9 cellular contexts compared by ENCODE assay signal in the genomic region with DNA sequence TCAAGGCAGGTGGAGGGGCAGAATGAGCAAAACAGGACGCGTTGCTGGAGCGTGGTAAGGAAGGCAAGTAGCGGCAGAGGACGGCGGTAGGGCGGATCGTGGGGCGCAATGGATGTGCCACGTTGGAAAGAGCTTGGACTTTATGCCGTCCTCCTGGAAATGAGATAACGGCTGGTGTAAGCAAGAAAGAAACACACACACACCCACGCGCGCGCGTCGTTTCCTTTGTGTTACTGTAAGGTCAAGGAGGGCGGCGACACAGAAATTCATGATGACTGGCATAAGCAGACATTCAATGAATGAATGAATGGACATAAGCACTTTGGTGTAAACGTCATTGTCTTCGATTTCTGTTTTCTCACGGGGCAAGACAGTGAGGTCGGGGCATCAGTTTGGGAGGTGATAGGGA. TPM values are rescaled to one million over a fixed set of nuclear protein-coding genes. Genes with fewer than 3 reads are reported as not detected.
A peak's percentile ranks its signal among the peaks of the same experiment; 100 is the strongest.
DNase-seq lines count a peak whose midpoint lies in the region; ATAC-seq, FAIRE-seq and TF ChIP-seq lines count a peak whose summit lies in the region.
"Had no signal": no experiment of that assay in that cellular context is flagged by ENCODE, and none has a peak within 500 bp of the region (broad histone marks: within the 10 kb centered on the region; RNA-seq: fewer than 3 reads in every experiment).

No MANE protein-coding gene starts in this region.

- H3K27me3 ChIP-seq in GM12878 (replicated peaks in 1 of 2; ENCODE audit: control insufficient read depth in 2 of 2, insufficient read depth in 2 of 2, low read length in 1 of 2), result no peaks in the 10 kb centered on the region
- H3K27me3 ChIP-seq: BLaER1 had no signal

- H3K9me3 ChIP-seq in GM12878 (replicated peaks; ENCODE audit: control insufficient read depth, insufficient read depth, low read length), result no peaks in the 10 kb centered on the region

- TF ChIP-seq POLR2A in GM12878 (IDR thresholded peaks at IDR 0.05; ENCODE audit: low read depth, low read length), result no peak

- FAIRE-seq in GM12878 (lab: Jason Lieb, UNC), result peak; percentile 72

- POLR2A ChIA-PET in T-cell (lab: Charles Lee), result interaction anchor here in 1 of 2 donors (0.6 to 0.8 kb wide), 3 partner anchors 42 to 85 kb away, joined by 3 read pairs; a partner anchor contains a TSS
- POLR2A ChIA-PET in GM12878 (lab: Charles Lee), result interaction anchor here (0.5 to 1.9 kb wide), 4 partner anchors 36 to 507 kb away, joined by 3 to 14 read pairs (median 6); a partner anchor contains a TSS

- peaks cover 1% of the 10 kb centered on the region for H3K36me3 Mint-ChIP-seq in T-cell

- H3K9me3 Mint-ChIP-seq in T-cell, result no peaks in the 10 kb centered on the region

- peaks cover 12 to 23% of the 10 kb centered on the region in 2 donors for H3K27me3 Mint-ChIP-seq in T-cell

- peak overlapping the region; percentile 76 for H3K9ac ChIP-seq in GM12878 (ENCODE audit: control insufficient read depth, insufficient read depth, low read length)
- H3K9ac ChIP-seq: BLaER1 had no signal

- in situ Hi-C loops in GM12878 (cut with MboI), result no loop called here

- TF ChIP-seq CTCF in GM12878 (IDR thresholded peaks at IDR 0.05 in 2 of 3, conservative IDR thresholded peaks at IDR 0.05 in 1 of 3; ENCODE audit: control insufficient read depth in 2 of 3, extremely low read depth in 1 of 3, insufficient read depth in 1 of 3, low read depth in 3 of 3, low read length in 3 of 3), result no peak

- peaks cover 13% of the 10 kb centered on the region for H3K4me1 ChIP-seq in GM12878 (ENCODE audit: control insufficient read depth, insufficient read depth, low read length)
- H3K4me1 ChIP-seq: BLaER1 had no signal

- WGBS in GM12878 (ENCODE audit: insufficient coverage, insufficient replicate concordance, low lambda C conversion rate, missing lambda C conversion rate), result 42% methylated on average over 18 of the region's 24 CpGs

- peak overlapping the region; percentile 99 for H3K4me2 ChIP-seq in GM12878 (ENCODE audit: control insufficient read depth, insufficient read depth)
- H3K4me2 ChIP-seq: BLaER1 had no signal

- peak overlapping the region; percentile 85 to 90 (median 89) for H3K4me3 Mint-ChIP-seq in T-cell

- CTCF ChIA-PET in T-cell (lab: Charles Lee) (interaction anchor here in 1 of 2 donors (0.7 to 1.9 kb wide), 3 partner anchors 24 to 40 kb away, joined by 4 to 9 read pairs (median 8); a partner anchor contains a TSS), GM12878 (lab: Yijun Ruan, JAX) (interaction anchor here (0.8 to 4.4 kb wide), 9 partner anchors 13 to 223 kb away, joined by 3 to 18 read pairs (median 5); no protein-coding TSS in a partner anchor)

- H2AFZ ChIP-seq in GM12878 (ENCODE audit: control insufficient read depth, low read depth, low read length), result peak overlapping the region; percentile 96

- no peaks in the 10 kb centered on the region for H3K36me3 ChIP-seq in GM12878 (ENCODE audit: control insufficient read depth in 2 of 2, insufficient read depth in 2 of 2, low read length in 1 of 2)
- H3K36me3 ChIP-seq: BLaER1 had no signal

- no TSS peak for BruUV-seq in GM12878 (replicated peaks; lab: Mats Ljungman, UMichigan)

- intact Hi-C loops in GM12878 (cut with micrococcal nuclease; ENCODE audit: unreplicated experiment), result loop anchor here (2.0 kb wide), 1 partner anchor 38 kb away; a partner anchor contains a TSS

- RAD21 ChIA-PET in GM12878 (lab: Charles Lee; ENCODE audit: unreplicated experiment), result interaction anchor here (0.7 to 1.6 kb wide), 6 partner anchors 28 to 72 kb away, joined by 3 to 9 read pairs (median 4); a partner anchor contains a TSS

- H3K79me2 ChIP-seq in GM12878 (ENCODE audit: control insufficient read depth, insufficient read depth, low read length), result no peaks in the 10 kb centered on the region; the same call in 1 of the 2 replicates

- SMC1A ChIA-PET in GM12878 (lab: Charles Lee; ENCODE audit: uncharacterized antibody, unreplicated experiment), result interaction anchor here (0.9 to 2.1 kb wide), 5 partner anchors 27 to 68 kb away, joined by 3 to 8 read pairs (median 3); no protein-coding TSS in a partner anchor

- TF ChIP-seq RAD21 in GM12878 (IDR thresholded peaks at IDR 0.05; ENCODE audit: insufficient read depth, low read depth, low read length), result no peak

- H4K20me1 ChIP-seq in GM12878 (ENCODE audit: control insufficient read depth, insufficient read depth), result no peaks in the 10 kb centered on the region
- H4K20me1 ChIP-seq: BLaER1 had no signal

- ATAC-seq in T-cell (replicated peaks in 1 of 4) (peak in 1 of 4 experiments; percentile 13), GM12878 (no peak)

- peak overlapping the region; percentile 30 to 62 for H3K27ac Mint-ChIP-seq in T-cell

- no peak for TF ChIP-seq EP300 in GM12878 (IDR thresholded peaks at IDR 0.05; ENCODE audit: borderline replicate concordance in 1 of 2, control insufficient read depth in 1 of 2, low read depth in 2 of 2, low read length in 2 of 2)

- H3K27ac ChIP-seq in GM12878 (ENCODE audit: control insufficient read depth, insufficient read depth), result peak overlapping the region; percentile 31
- H3K27ac ChIP-seq: BLaER1 had no signal

- H3K4me1 Mint-ChIP-seq in T-cell, result peaks cover 21 to 25% (median 22%) of the 10 kb centered on the region in 3 donors

- H3K4me3 ChIP-seq in GM12878, result peak overlapping the region; percentile 73
- H3K4me3 ChIP-seq: BLaER1 had no signal

- peak; percentile 16 for DNase-seq in NCI-H1092 treated with DMSO at 0.1 percent for 48 hours (lab: John Stamatoyannopoulos, UW)
- no peak for DNase-seq in NCI-H1092 (lab: John Stamatoyannopoulos, UW)
- peak in 20 of 34 experiments; percentile 1 to 28 (median 10) for DNase-seq in T-cell
- DNase-seq in GM12878 (ENCODE audit: low read depth, low spot score), result no peak
- peak; percentile 57 for DNase-seq in iris pigment epithelial cell (ENCODE audit: low read depth)
- peak; percentile 45 to 50 for DNase-seq in stimulated activated CD4-positive, alpha-beta T cell treated with anti-CD3 and anti-CD28 coated beads, Interleukin-1b, Interleukin-23, amount 100 ng/mL, for 4 hours (ENCODE audit: low read depth in 2 of 2)
- DNase-seq in NCI-H524 (lab: John Stamatoyannopoulos, UW), result no peak
- DNase-seq in NCI-H1048 (lab: John Stamatoyannopoulos, UW), result no peak

TF ChIP-seq in GM12878, 131 proteins besides CTCF, POLR2A, EP300 and RAD21 (continues in another document):
- TF ChIP-seq NFIC (IDR thresholded peaks at IDR 0.05; ENCODE audit: low read depth, low read length) (no peak), KLF5 (IDR thresholded peaks at IDR 0.05; ENCODE audit: partially characterized antibody) (no peak), MTA3 (IDR thresholded peaks at IDR 0.05; ENCODE audit: borderline replicate concordance, low read length) (0 out of 2 replicates have a peak, but pooled peaks have one; percentile 34), MYB (IDR thresholded peaks at IDR 0.05; ENCODE audit: borderline replicate concordance, low read depth, low read length) (no peak)

RNA-seq across cellular contexts. Expression of a gene that starts 0.7 kb away (rescaled TPM):
- total RNA-seq in T-cell, result 1 to 10 TPM; 2.6 to 3.8 (median 3.4) TPM
- 5.8 and 7.1 TPM in 2 replicates for total RNA-seq in GM12878 (2013; cell fraction: nucleolus; rRNA removed)
- 5.7 and 5.9 TPM in 2 replicates for total RNA-seq in GM12878 (2014; rRNA removed)
- total RNA-seq in GM12878 (2014; rRNA removed; fragmentation: Illumina TruSeq; extraction: Trizol), result 6.1 and 6.4 TPM in 2 replicates
- 6.5 and 6.7 TPM in 2 replicates for total RNA-seq in GM12878 (2021)
- 1.2 TPM for polyA plus RNA-seq in GM12878 (2011; ENCODE audit: low read depth)
- 4.6 and 5.2 TPM in 2 replicates for polyA plus RNA-seq in GM12878 (2011; rRNA removed)
- 4.0 and 4.4 TPM in 2 replicates for polyA plus RNA-seq in GM12878 (2011; cell fraction: cytosol; rRNA removed)
- 2.0 and 2.3 TPM in 2 replicates for polyA plus RNA-seq in GM12878 (2011; cell fraction: nucleus; rRNA removed)
- polyA plus RNA-seq in GM12878 (2012), result 1.5 and 1.6 TPM in 2 replicates
- 5.1 and 5.2 TPM in 2 replicates for polyA plus RNA-seq in GM12878 (2014; fragmentation: Illumina TruSeq; extraction: Trizol)
- under 1 TPM; 0.73 to 0.90 TPM for polyA plus RNA-seq in GM12878 (2014; fragmentation: Nextera tagmentation; extraction: Ambion mirVana)
- polyA plus RNA-seq in GM12878 (2014; rRNA removed), result 2.9 and 4.1 TPM in 2 replicates
- polyA plus RNA-seq in GM12878 (2016; fragmentation: Nextera tagmentation; extraction: Ambion mirVana), result 1 to 10 TPM; 5.2 TPM
- 11.4 and 12.7 TPM in 2 replicates for polyA minus RNA-seq in GM12878 (2011; rRNA and poly(A)+ RNA removed)
- 4.1 and 5.0 TPM in 2 replicates for polyA minus RNA-seq in GM12878 (2011; cell fraction: cytosol; rRNA and poly(A)+ RNA removed)
- polyA minus RNA-seq in GM12878 (2011; cell fraction: nucleus; rRNA and poly(A)+ RNA removed), result 3.0 and 5.5 TPM in 2 replicates

RNA-seq across cellular contexts. Expression of a gene that starts 38.4 kb away (rescaled TPM):
- total RNA-seq in T-cell (10 to 100 TPM; 78.9 to 90.4 (median 87.0) TPM), GM12878 (2014; rRNA removed) (15.6 and 16.0 TPM in 2 replicates), GM12878 (2014; rRNA removed; fragmentation: Illumina TruSeq; extraction: Trizol) (27.0 and 27.5 TPM in 2 replicates), GM12878 (2021) (28.8 and 31.8 TPM in 2 replicates)
- total RNA-seq in GM12878 (2013; cell fraction: nucleolus; rRNA removed), result 30.6 and 30.9 TPM in 2 replicates
- polyA plus RNA-seq in GM12878 (2011; ENCODE audit: low read depth), result 25.4 TPM
- polyA plus RNA-seq in GM12878 (2011; rRNA removed) (29.3 and 40.0 TPM in 2 replicates), GM12878 (2014; fragmentation: Illumina TruSeq; extraction: Trizol) (47.8 and 49.6 TPM in 2 replicates), GM12878 (2014; fragmentation: Nextera tagmentation; extraction: Ambion mirVana) (10 to 100 TPM; 20.2 to 22.8 TPM), GM12878 (2014; rRNA removed) (43.2 and 45.8 TPM in 2 replicates), GM12878 (2016; fragmentation: Nextera tagmentation; extraction: Ambion mirVana) (10 to 100 TPM in 1 of 2 experiments, 1 to 10 TPM in 1; 7.5 to 10.8 TPM)
- polyA plus RNA-seq in GM12878 (2011; cell fraction: cytosol; rRNA removed), result 31.6 and 38.4 TPM in 2 replicates
- polyA plus RNA-seq in GM12878 (2011; cell fraction: nucleus; rRNA removed), result 94.0 and 118 TPM in 2 replicates
- 33.1 and 36.0 TPM in 2 replicates for polyA plus RNA-seq in GM12878 (2012)
- polyA minus RNA-seq in GM12878 (2011; rRNA and poly(A)+ RNA removed), result 23.0 and 33.1 TPM in 2 replicates
- 9.9 and 11.9 TPM in 2 replicates for polyA minus RNA-seq in GM12878 (2011; cell fraction: cytosol; rRNA and poly(A)+ RNA removed)
- polyA minus RNA-seq in GM12878 (2011; cell fraction: nucleus; rRNA and poly(A)+ RNA removed), result 20.2 and 31.0 TPM in 2 replicates

Comparison
In these comparisons a context has a peak if more than half of its experiments do, and no peak if none do; other contexts are left out.
1. DNase-seq: peak in NCI-H1092 treated with DMSO at 0.1 percent for 48 hours (single experiment), T-cell (20 of 34), iris pigment epithelial cell (single experiment) and stimulated activated CD4-positive, alpha-beta T cell treated with anti-CD3 and anti-CD28 coated beads, Interleukin-1b, Interleukin-23, amount 100 ng/mL, for 4 hours (2 of 2); none in NCI-H1092 (single experiment), GM12878 (single experiment), NCI-H524 (0 of 2) and NCI-H1048 (single experiment).